14 cellular contexts compared by ENCODE assay signal in the genomic region with DNA sequence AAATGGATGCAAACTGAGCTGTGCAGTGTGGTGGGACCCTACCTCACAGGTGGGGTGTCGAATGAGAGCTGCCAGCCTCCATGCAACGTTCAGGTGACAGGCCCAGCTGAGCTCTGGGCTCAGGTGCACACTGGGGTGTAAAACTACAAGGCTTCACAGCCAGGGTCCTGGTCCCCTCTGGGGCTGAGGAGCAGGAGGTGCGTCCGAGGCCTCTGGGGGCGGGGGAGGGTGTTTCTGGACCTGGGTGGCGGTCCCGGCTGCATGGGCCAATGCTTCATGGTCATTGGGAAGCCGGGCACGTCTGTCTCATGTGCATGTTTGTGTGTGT.
"Had no signal": no experiment of that assay in that cellular context is flagged by ENCODE, and none has a peak within 500 bp of the region (broad histone marks: within the 10 kb centered on the region; RNA-seq: fewer than 3 reads in every experiment).

No MANE protein-coding gene starts in this region.

- ATAC-seq: activated CD4-positive, alpha-beta T cell treated with anti-CD3 and anti-CD28 coated beads for 36 hours; effector memory CD8-positive, alpha-beta T cell; natural killer cell treated with Interleukin-12 subunit alpha and Interleukin-12 subunit beta and Interleukin-15 and Interleukin-18, amount 100 ng/mL, for 72 hours had no signal

- H3K36me3 ChIP-seq: WERI-Rb-1 had no signal

- H3K4me3 ChIP-seq: lung, SK-N-MC, skin epidermis had no signal

- DNase-seq: activated CD4-positive, alpha-beta T cell treated with anti-CD3 and anti-CD28 coated beads for 36 hours; activated CD4-positive, alpha-beta T cell treated with anti-CD3 and anti-CD28 coated beads, Interleukin-2, amount 50 U/mL, for 48 hours; activated gamma-delta T cell; activated T-cell treated with anti-CD3 and anti-CD28 coated beads, Interleukin-2, amount 50 U/mL, for 48 hours; dermis blood vessel endothelial cell; effector memory CD8-positive, alpha-beta T cell; nucleus accumbens; retina; trophoblast cell; WERI-Rb-1 had no signal

- H3K27ac ChIP-seq: SK-N-MC, skin epidermis, WERI-Rb-1 had no signal
